31 cellular contexts compared by ENCODE assay signal in genomic region chr13:108984251-108984920, GRCh38.
"Had no signal": no experiment of that assay in that cellular context is flagged by ENCODE, and none has a peak within 500 bp of the region (broad histone marks: within the 10 kb centered on the region; RNA-seq: fewer than 3 reads in every experiment).

No MANE protein-coding gene starts in this region.

- H3K4me3 ChIP-seq: body of pancreas, cardiac muscle cell, dorsolateral prefrontal cortex, esophagus muscularis mucosa, gastroesophageal sphincter, hepatocyte had no signal

- H3K79me2 ChIP-seq: hepatocyte had no signal

- H3K36me3 ChIP-seq: cardiac muscle cell, esophagus muscularis mucosa, gastroesophageal sphincter, heart right ventricle had no signal

- H3K27me3 ChIP-seq: body of pancreas, cardiac muscle cell, dorsolateral prefrontal cortex, esophagus muscularis mucosa, gastroesophageal sphincter, hepatocyte had no signal

- H3K9me3 ChIP-seq: body of pancreas, esophagus muscularis mucosa, gastroesophageal sphincter, heart right ventricle had no signal

- H3K27ac ChIP-seq: body of pancreas, cardiac muscle cell, coronary artery, dorsolateral prefrontal cortex, esophagus muscularis mucosa, gastroesophageal sphincter, heart right ventricle, hepatocyte had no signal

- H3K4me1 ChIP-seq: body of pancreas had no signal

- DNase-seq: activated CD4-positive, alpha-beta memory T cell treated with anti-CD3 and anti-CD28 coated beads for 36 hours; activated CD4-positive, alpha-beta T cell treated with anti-CD3 and anti-CD28 coated beads for 36 hours; activated CD4-positive, alpha-beta T cell treated with anti-CD3 and anti-CD28 coated beads, Interleukin-2, amount 10 ng/mL, durations not matched to agents 24 days and 14 days; activated CD4-positive, CD25-positive, alpha-beta regulatory T cell; activated CD4-positive, CD25-positive, alpha-beta regulatory T cell treated with anti-CD3 and anti-CD28 coated beads, Interleukin-2, amount 50 U/mL, for 72 hours; activated CD8-positive, alpha-beta memory T cell treated with anti-CD3 and anti-CD28 coated beads, Interleukin-2, amount 10 ng/mL, durations not matched to agents 7 days and 5 days; activated CD8-positive, alpha-beta memory T cell treated with anti-CD3 and anti-CD28 coated beads, Interleukin-2, amount 50 U/mL, for 4 hours; activated CD8-positive, alpha-beta T cell treated with anti-CD3 and anti-CD28 coated beads, Interleukin-2, amount 10 ng/mL, durations not matched to agents 7 days and 5 days; activated gamma-delta T cell; activated naive CD4-positive, alpha-beta T cell; activated naive CD4-positive, alpha-beta T cell treated with anti-CD3 and anti-CD28 coated beads, Interleukin-2, amount 10 ng/mL, durations not matched to agents 7 days and 5 days; activated naive CD8-positive, alpha-beta T cell treated with anti-CD3 and anti-CD28 coated beads, Interleukin-2, amount 10 ng/mL, durations not matched to agents 7 days and 5 days; activated T-cell treated with anti-CD3 and anti-CD28 coated beads for 4 hours; activated T-cell treated with anti-CD3 and anti-CD28 coated beads, Interleukin-2, amount 50 U/mL, for 24 hours; activated T-cell treated with anti-CD3 and anti-CD28 coated beads, Interleukin-2, amount 50 U/mL, for 72 hours; anterior cingulate cortex; body of pancreas; dorsolateral prefrontal cortex; effector memory CD4-positive, alpha-beta T cell; endodermal cell; erythroblast; foreskin melanocyte; heart right ventricle; T-helper 1 cell; T-helper 17 cell had no signal

- H3K4me2 ChIP-seq: hepatocyte had no signal

- H2AFZ ChIP-seq: hepatocyte had no signal

- ATAC-seq: activated CD4-positive, alpha-beta T cell treated with anti-CD3 and anti-CD28 coated beads for 36 hours; activated CD8-positive, alpha-beta memory T cell treated with anti-CD3 and anti-CD28 coated beads, Interleukin-2, amount 10 ng/mL, durations not matched to agents 7 days and 5 days; activated CD8-positive, alpha-beta T cell treated with anti-CD3 and anti-CD28 coated beads, Interleukin-2, amount 10 ng/mL, durations not matched to agents 7 days and 5 days; activated naive CD4-positive, alpha-beta T cell treated with anti-CD3 and anti-CD28 coated beads, Interleukin-2, amount 50 U/mL, for 72 hours; activated T-cell treated with anti-CD3 and anti-CD28 coated beads, Interleukin-2, amount 50 U/mL, for 72 hours; body of pancreas; gastroesophageal sphincter; heart right ventricle; T-helper 17 cell had no signal
